14 cellular contexts compared by ENCODE assay signal in the genomic region with DNA sequence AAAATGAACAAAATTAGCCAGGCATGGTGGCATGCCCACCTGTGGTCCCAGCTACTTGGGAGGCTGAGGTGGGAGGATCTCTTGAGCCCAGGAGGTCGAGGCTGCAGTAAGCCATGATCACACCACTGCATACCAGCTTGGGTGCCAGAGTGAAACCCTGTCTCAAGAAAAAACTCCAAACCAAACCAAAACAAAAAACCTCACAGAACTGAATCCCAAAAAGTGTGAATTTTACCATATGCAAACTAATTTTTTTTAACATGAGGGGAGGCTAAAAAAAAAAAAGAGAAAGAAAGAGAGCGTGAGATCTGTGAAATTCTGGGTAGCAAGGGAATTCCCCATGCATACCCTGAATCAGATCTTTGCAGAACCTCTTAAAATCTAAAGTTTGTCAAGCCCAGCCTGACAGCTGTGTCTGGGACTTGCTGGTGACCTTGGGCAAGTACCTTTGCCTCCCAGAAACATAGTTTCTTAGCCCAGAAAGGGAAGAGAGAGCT. TPM values are rescaled to one million over a fixed set of nuclear protein-coding genes. Genes with fewer than 3 reads are reported as not detected.
DNase-seq lines count a peak whose midpoint lies in the region; ATAC-seq and TF ChIP-seq lines count a peak whose summit lies in the region.
"Had no signal": no experiment of that assay in that cellular context is flagged by ENCODE, and none has a peak within 500 bp of the region (broad histone marks: within the 10 kb centered on the region; RNA-seq: fewer than 3 reads in every experiment).

No MANE protein-coding gene starts in this region.

- CTCF ChIA-PET in T-cell (lab: Charles Lee), result no interaction called here

- no peaks in the 10 kb centered on the region for H3K9me3 ChIP-seq in upper lobe of right lung
- H3K9me3 ChIP-seq: vagina had no signal

- DNase-seq in activated naive CD4-positive, alpha-beta T cell treated with Interleukin-2 at 50 U/mL for 16 hours, result peak; percentile 8
- no peak for DNase-seq in activated naive CD4-positive, alpha-beta T cell treated with anti-CD3 and anti-CD28 coated beads, Interleukin-2, amount 50 U/mL, for 16 hours
- no peak for DNase-seq in T-cell
- DNase-seq in upper lobe of right lung, result no peak
- DNase-seq in HCEC 1CT, result no peak
- DNase-seq: GF-D8, retina had no signal

- no peak overlapping the region for H3K4me3 ChIP-seq in upper lobe of right lung
- H3K4me3 ChIP-seq: lung, vagina had no signal

- no peaks in the 10 kb centered on the region for H3K36me3 ChIP-seq in upper lobe of right lung
- H3K36me3 ChIP-seq: vagina had no signal

- H3K27me3 Mint-ChIP-seq in stimulated activated memory B cell treated with anti-CD40 and anti-IgM and Interleukin-4, amounts not matched to agents 10 μg/mL and 1 μg/mL and 100 μg/mL, for 72 hours, result no peaks in the 10 kb centered on the region
- H3K27me3 Mint-ChIP-seq in T-cell, result no peaks in the 10 kb centered on the region
- H3K27me3 Mint-ChIP-seq: dendritic cell treated with granulocyte-macrophage colony-stimulating factor and Interleukin-4, amounts not matched to agents 40 ng/mL and 50 ng/mL, for 4 days had no signal

- ATAC-seq in GM21381 (IDR thresholded peaks at IDR 0.05; ENCODE audit: unreplicated experiment) (peak; percentile 80), HG03066 (IDR thresholded peaks at IDR 0.05; ENCODE audit: low read depth, unreplicated experiment) (peak; percentile 79), T-cell (replicated peaks in 1 of 4) (no peak), upper lobe of right lung (no peak)
- ATAC-seq in stimulated activated memory B cell treated with anti-CD40 and anti-IgM and Interleukin-4, amounts not matched to agents 10 μg/mL and 1 μg/mL and 100 μg/mL, for 72 hours, result peak; percentile 98

- H3K4me1 Mint-ChIP-seq in stimulated activated memory B cell treated with anti-CD40 and anti-IgM and Interleukin-4, amounts not matched to agents 10 μg/mL and 1 μg/mL and 100 μg/mL, for 72 hours, result peaks cover 20% of the 10 kb centered on the region
- H3K4me1 Mint-ChIP-seq in T-cell, result no peaks in the 10 kb centered on the region

- peak overlapping the region; percentile 73 for H3K27ac Mint-ChIP-seq in stimulated activated memory B cell treated with anti-CD40 and anti-IgM and Interleukin-4, amounts not matched to agents 10 μg/mL and 1 μg/mL and 100 μg/mL, for 72 hours
- H3K27ac Mint-ChIP-seq in T-cell, result no peak overlapping the region
- H3K27ac Mint-ChIP-seq: dendritic cell treated with granulocyte-macrophage colony-stimulating factor and Interleukin-4, amounts not matched to agents 40 ng/mL and 50 ng/mL, for 4 days had no signal

- no peaks in the 10 kb centered on the region for H3K27me3 ChIP-seq in upper lobe of right lung
- H3K27me3 ChIP-seq: vagina had no signal

- no peak overlapping the region for H3K27ac ChIP-seq in upper lobe of right lung
- H3K27ac ChIP-seq: vagina had no signal

- POLR2A ChIA-PET in T-cell (lab: Charles Lee), result no interaction called here

- intact Hi-C loops in upper lobe of right lung (cut with DNase I), result no loop called here

- no peak overlapping the region for H3K4me3 Mint-ChIP-seq in stimulated activated memory B cell treated with anti-CD40 and anti-IgM and Interleukin-4, amounts not matched to agents 10 μg/mL and 1 μg/mL and 100 μg/mL, for 72 hours
- no peak overlapping the region for H3K4me3 Mint-ChIP-seq in T-cell
- H3K4me3 Mint-ChIP-seq: dendritic cell treated with granulocyte-macrophage colony-stimulating factor and Interleukin-4, amounts not matched to agents 40 ng/mL and 50 ng/mL, for 4 days had no signal

- peaks cover 3% of the 10 kb centered on the region for H3K9me3 Mint-ChIP-seq in stimulated activated memory B cell treated with anti-CD40 and anti-IgM and Interleukin-4, amounts not matched to agents 10 μg/mL and 1 μg/mL and 100 μg/mL, for 72 hours
- H3K9me3 Mint-ChIP-seq in T-cell, result peaks cover 0 to 2% (median 0%) of the 10 kb centered on the region in 3 donors
- H3K9me3 Mint-ChIP-seq: dendritic cell treated with granulocyte-macrophage colony-stimulating factor and Interleukin-4, amounts not matched to agents 40 ng/mL and 50 ng/mL, for 4 days had no signal

- no peak for TF ChIP-seq CTCF in upper lobe of right lung (IDR thresholded peaks at IDR 0.05)

- no peaks in the 10 kb centered on the region for H3K36me3 Mint-ChIP-seq in stimulated activated memory B cell treated with anti-CD40 and anti-IgM and Interleukin-4, amounts not matched to agents 10 μg/mL and 1 μg/mL and 100 μg/mL, for 72 hours
- H3K36me3 Mint-ChIP-seq in T-cell, result no peaks in the 10 kb centered on the region

- H3K4me1 ChIP-seq in upper lobe of right lung, result no peaks in the 10 kb centered on the region
- H3K4me1 ChIP-seq: vagina had no signal

RNA-seq across cellular contexts. Expression of a gene that starts 17.1 kb away (rescaled TPM):
- 1 to 10 TPM in 3 of 5 donors, under 1 TPM in 2; 0.38 to 6.8 (median 1.4) TPM for total RNA-seq in T-cell
- 128 TPM for total RNA-seq in upper lobe of right lung
- total RNA-seq: glomerular endothelial cell had no signal

Comparison
In these comparisons a context has a peak if more than half of its experiments do, and no peak if none do; other contexts are left out.
1. ATAC-seq: peak in GM21381 (single experiment), HG03066 (single experiment) and stimulated activated memory B cell treated with anti-CD40 and anti-IgM and Interleukin-4, amounts not matched to agents 10 μg/mL and 1 μg/mL and 100 μg/mL, for 72 hours (single experiment); none in T-cell (0 of 4) and upper lobe of right lung (single experiment).
2. RNA of a gene that starts 17.1 kb away (total RNA-seq): 128 TPM in upper lobe of right lung (single experiment); 0.38 to 6.8 TPM in T-cell; every median in the first group is over 10 times any median in the second.